In genomic region chr19:34017024-34017423, GRCh38 we compare ENCODE assay signal across 18 cellular contexts.
DNase-seq lines count a peak whose midpoint lies in the region; ATAC-seq, FAIRE-seq and TF ChIP-seq lines count a peak whose summit lies in the region.
"Had no signal": no experiment of that assay in that cellular context is flagged by ENCODE, and none has a peak within 500 bp of the region (broad histone marks: within the 10 kb centered on the region; RNA-seq: fewer than 3 reads in every experiment).

No MANE protein-coding gene starts in this region.

- peaks cover 51% of the 10 kb centered on the region for H3K27me3 Mint-ChIP-seq in activated CD4-positive, alpha-beta memory T cell treated with anti-CD3 and anti-CD28 coated beads, Interleukin-2, amount 10 ng/mL, durations not matched to agents 7 days and 5 days

- TF ChIP-seq POLR2A in A549 (IDR thresholded peaks at IDR 0.05; ENCODE audit: low read length): no peak

- DNase-seq in A549 (ENCODE audit: low read depth in 1 of 2, low spot score in 1 of 2): peak in 1 of 2 experiments; percentile 31
- DNase-seq in LNCaP clone FGC (ENCODE audit: low read depth): peak; percentile 31
- DNase-seq in RWPE2 (ENCODE audit: low spot score): no peak
- no peak for DNase-seq in mammary epithelial cell
- no peak for DNase-seq in activated CD4-positive, alpha-beta memory T cell treated with anti-CD3 and anti-CD28 coated beads, Interleukin-2, amount 10 ng/mL, durations not matched to agents 7 days and 5 days
- no peak for DNase-seq in ACHN
- DNase-seq: CD8-positive, alpha-beta memory T cell; NCI-H1417 treated with DMSO at 0.1 percent for 48 hours; NCI-H2081; NCI-H345; SHP77 treated with DMSO at 0.1 percent for 48 hours; T-helper 2 cell had no signal

- no peak overlapping the region for H3K4me3 Mint-ChIP-seq in activated CD4-positive, alpha-beta memory T cell treated with anti-CD3 and anti-CD28 coated beads, Interleukin-2, amount 10 ng/mL, durations not matched to agents 7 days and 5 days
- H3K4me3 Mint-ChIP-seq: CD8-positive, alpha-beta memory T cell; GM23338 had no signal

- H3K27ac Mint-ChIP-seq in activated CD4-positive, alpha-beta memory T cell treated with anti-CD3 and anti-CD28 coated beads, Interleukin-2, amount 10 ng/mL, durations not matched to agents 7 days and 5 days: no peak overlapping the region
- H3K27ac Mint-ChIP-seq: CD8-positive, alpha-beta memory T cell; GM23338 had no signal

- TF ChIP-seq RAD21 in A549 (conservative IDR thresholded peaks at IDR 0.05 in 1 of 2, IDR thresholded peaks at IDR 0.05 in 1 of 2): peak; percentile 16 to 38; a peak in 2 of 5 replicates

- H3K79me2 ChIP-seq in mammary epithelial cell (ENCODE audit: insufficient read depth, low read length): no peaks in the 10 kb centered on the region

- no peak overlapping the region for H3K9ac ChIP-seq in mammary epithelial cell (ENCODE audit: insufficient read depth, low read length)
- H3K9ac ChIP-seq: BLaER1, KMS-11 had no signal

- no peaks in the 10 kb centered on the region for H3K36me3 Mint-ChIP-seq in activated CD4-positive, alpha-beta memory T cell treated with anti-CD3 and anti-CD28 coated beads, Interleukin-2, amount 10 ng/mL, durations not matched to agents 7 days and 5 days (ENCODE audit: low read depth)
- H3K36me3 Mint-ChIP-seq: CD8-positive, alpha-beta memory T cell had no signal

- no peaks in the 10 kb centered on the region for H3K4me1 Mint-ChIP-seq in activated CD4-positive, alpha-beta memory T cell treated with anti-CD3 and anti-CD28 coated beads, Interleukin-2, amount 10 ng/mL, durations not matched to agents 7 days and 5 days
- H3K4me1 Mint-ChIP-seq: CD8-positive, alpha-beta memory T cell; GM23338 had no signal

- intact Hi-C loops in mammary epithelial cell (cut with micrococcal nuclease): no loop called here

- H4K20me1 ChIP-seq in mammary epithelial cell (ENCODE audit: insufficient read depth, low read length): no peaks in the 10 kb centered on the region
- H4K20me1 ChIP-seq: BLaER1 had no signal

- CTCF ChIA-PET in A549 (lab: Yijun Ruan, JAX): interaction anchor here (0.6 to 2.0 kb wide), 2 partner anchors 140 to 239 kb away, joined by 4 to 6 read pairs; no protein-coding TSS in a partner anchor
- CTCF ChIA-PET in mammary epithelial cell (lab: Charles Lee; ENCODE audit: low non-redundant PET): no interaction called here
- CTCF ChIA-PET in activated CD4-positive, alpha-beta memory T cell treated with anti-CD3 and anti-CD28 coated beads, Interleukin-2, amount 10 ng/mL, durations not matched to agents 7 days and 5 days (lab: Charles Lee): no interaction called here

- H3K4me3 ChIP-seq in A549: no peak overlapping the region
- H3K4me3 ChIP-seq in LNCaP clone FGC (ENCODE audit: low read depth, low read length): no peak overlapping the region
- no peak overlapping the region for H3K4me3 ChIP-seq in RWPE2 (ENCODE audit: severe bottlenecking)
- H3K4me3 ChIP-seq in mammary epithelial cell (replicated peaks in 1 of 3; ENCODE audit: insufficient read depth in 1 of 3, low read depth in 2 of 3, low read length in 3 of 3): no peak overlapping the region
- H3K4me3 ChIP-seq: BLaER1, GM23338 had no signal

- POLR2A ChIA-PET in A549 (lab: Yijun Ruan, JAX): no interaction called here
- POLR2A ChIA-PET in activated CD4-positive, alpha-beta memory T cell treated with anti-CD3 and anti-CD28 coated beads, Interleukin-2, amount 10 ng/mL, durations not matched to agents 7 days and 5 days (lab: Charles Lee): no interaction called here

- in situ Hi-C loops in mammary epithelial cell (cut with MboI; ENCODE audit: low sequenced_read_pairs in 2 of 2): no loop called here
- in situ Hi-C loops in ACHN (cut with HindIII; ENCODE audit: low pct_ligation_motif_present, low pct_unique_long_range_greater_than_20kb, low sequenced_read_pairs): no loop called here

- peaks cover 22% of the 10 kb centered on the region for H3K9me3 ChIP-seq in A549
- no peaks in the 10 kb centered on the region for H3K9me3 ChIP-seq in RWPE2 (ENCODE audit: severe bottlenecking)
- no peaks in the 10 kb centered on the region for H3K9me3 ChIP-seq in mammary epithelial cell (replicated peaks; ENCODE audit: insufficient read depth, low read length)

- H2AFZ ChIP-seq in mammary epithelial cell (ENCODE audit: low read depth, low read length): no peak overlapping the region
- H2AFZ ChIP-seq: GM23338 had no signal

- H3K27me3 ChIP-seq in RWPE2 (ENCODE audit: insufficient read depth, poor library complexity, severe bottlenecking) (peaks cover 23% of the 10 kb centered on the region), mammary epithelial cell (ENCODE audit: insufficient read depth, low read length) (no peaks in the 10 kb centered on the region)
- H3K27me3 ChIP-seq: BLaER1 had no signal

- dilution Hi-C loops in mammary epithelial cell (cut with HindIII; ENCODE audit: low sequenced_read_pairs): no loop called here

- ATAC-seq in A549 (peak; percentile 54 to 68; a peak in 4 of 6 replicates), RWPE2 (ENCODE audit: low read depth) (no peak)
- ATAC-seq: GM23338, HepG2 had no signal

- FAIRE-seq in A549 (lab: Jason Lieb, UNC): peak; percentile 98
- FAIRE-seq: HepG2, RCC 7860 had no signal

- H3K36me3 ChIP-seq in RWPE2 (ENCODE audit: low read depth): no peaks in the 10 kb centered on the region
- no peaks in the 10 kb centered on the region for H3K36me3 ChIP-seq in mammary epithelial cell (ENCODE audit: insufficient read depth, low read length)
- H3K36me3 ChIP-seq: BLaER1 had no signal

- H3K4me1 ChIP-seq in A549 (no peaks in the 10 kb centered on the region), RWPE2 (ENCODE audit: insufficient read depth, poor library complexity, severe bottlenecking) (no peaks in the 10 kb centered on the region), mammary epithelial cell (ENCODE audit: insufficient read depth, low read length) (no peaks in the 10 kb centered on the region)
- H3K4me1 ChIP-seq: BLaER1 had no signal

- 5% methylated on average over 3 of the region's 3 CpGs for WGBS in A549 (ENCODE audit: missing lambda C conversion rate)
- WGBS in mammary epithelial cell (ENCODE audit: low coverage, missing lambda C conversion rate): 18% methylated on average over 3 of the region's 3 CpGs

- BruUV-seq in mammary epithelial cell (replicated peaks; lab: Mats Ljungman, UMichigan): no TSS peak

- peaks cover 3% of the 10 kb centered on the region for H3K9me3 Mint-ChIP-seq in activated CD4-positive, alpha-beta memory T cell treated with anti-CD3 and anti-CD28 coated beads, Interleukin-2, amount 10 ng/mL, durations not matched to agents 7 days and 5 days

- H3K4me2 ChIP-seq in A549: no peak overlapping the region
- H3K4me2 ChIP-seq in mammary epithelial cell (ENCODE audit: insufficient read depth, low read depth, low read length): no peak overlapping the region
- H3K4me2 ChIP-seq: BLaER1, GM23338, KMS-11 had no signal

- TF ChIP-seq CTCF in A549 (IDR thresholded peaks at IDR 0.05) (no peak; the same call in 2 of the 3 replicates), C4-2B (conservative IDR thresholded peaks at IDR 0.05) (peak; percentile 39), LNCaP clone FGC (IDR thresholded peaks at IDR 0.05; ENCODE audit: control insufficient read depth, extremely low read depth, insufficient read depth) (peak; percentile 70), RWPE2 (IDR thresholded peaks at IDR 0.05; ENCODE audit: poor library complexity, severe bottlenecking) (peak; percentile 20), mammary epithelial cell (conservative IDR thresholded peaks at IDR 0.05 in 1 of 2, IDR thresholded peaks at IDR 0.05 in 1 of 2; ENCODE audit: extremely low read depth in 1 of 2, insufficient read depth in 1 of 2, low read depth in 1 of 2, low read length in 2 of 2) (no peak)

- no peak for TF ChIP-seq EP300 in A549 (IDR thresholded peaks at IDR 0.05)

- H3K27ac ChIP-seq in A549 (no peak overlapping the region), C4-2B (no peak overlapping the region), RWPE2 (ENCODE audit: poor library complexity, severe bottlenecking) (no peak overlapping the region), mammary epithelial cell (ENCODE audit: insufficient read depth, low read depth, low read length) (no peak overlapping the region)
- H3K27ac ChIP-seq: BLaER1, KMS-11 had no signal

TF ChIP-seq in A549, 52 proteins besides CTCF, POLR2A, EP300 and RAD21:
- TF ChIP-seq MYC (IDR thresholded peaks at IDR 0.05; ENCODE audit: borderline replicate concordance, low read length) (no peak), MAX (IDR thresholded peaks at IDR 0.05) (no peak), EHF (CRISPR knock-in tag; IDR thresholded peaks at IDR 0.05) (no peak), ZFP36 (IDR thresholded peaks at IDR 0.05; ENCODE audit: borderline replicate concordance, partially characterized antibody) (no peak), NPAS2 (CRISPR knock-in tag; IDR thresholded peaks at IDR 0.05; ENCODE audit: borderline replicate concordance) (no peak), FOSB (CRISPR knock-in tag; IDR thresholded peaks at IDR 0.05) (no peak), RARB (CRISPR knock-in tag; IDR thresholded peaks at IDR 0.05) (no peak), CBX8 (IDR thresholded peaks at IDR 0.05) (no peak), ESRRA (IDR thresholded peaks at IDR 0.05; ENCODE audit: borderline replicate concordance, low read length) (no peak), JUNB (IDR thresholded peaks at IDR 0.05) (no peak), ATOH8 (CRISPR knock-in tag; IDR thresholded peaks at IDR 0.05; ENCODE audit: low read depth) (no peak), JUN (IDR thresholded peaks at IDR 0.05) (no peak), SREBF2 (IDR thresholded peaks at IDR 0.05) (no peak), EHMT2 (IDR thresholded peaks at IDR 0.05; ENCODE audit: low read depth) (no peak), HOXB5 (CRISPR knock-in tag; IDR thresholded peaks at IDR 0.05) (no peak), POLR2AphosphoS2 (conservative IDR thresholded peaks at IDR 0.05; ENCODE audit: low read length) (no peak), NFE2L2 (conservative IDR thresholded peaks at IDR 0.05; ENCODE audit: low read length) (no peak), TP53 (CRISPR knock-in tag; IDR thresholded peaks at IDR 0.05) (no peak)
TF ChIP-seq in A549: peak in this region for 0.

Comparison
In these comparisons a context has a peak if more than half of its experiments do, and no peak if none do; other contexts are left out.
1. CTCF ChIP-seq: peak in C4-2B (single experiment), LNCaP clone FGC (single experiment) and RWPE2 (single experiment); none in A549 (single experiment) and mammary epithelial cell (0 of 2).